1 cellular context compared by ENCODE assay signal in the genomic region with DNA sequence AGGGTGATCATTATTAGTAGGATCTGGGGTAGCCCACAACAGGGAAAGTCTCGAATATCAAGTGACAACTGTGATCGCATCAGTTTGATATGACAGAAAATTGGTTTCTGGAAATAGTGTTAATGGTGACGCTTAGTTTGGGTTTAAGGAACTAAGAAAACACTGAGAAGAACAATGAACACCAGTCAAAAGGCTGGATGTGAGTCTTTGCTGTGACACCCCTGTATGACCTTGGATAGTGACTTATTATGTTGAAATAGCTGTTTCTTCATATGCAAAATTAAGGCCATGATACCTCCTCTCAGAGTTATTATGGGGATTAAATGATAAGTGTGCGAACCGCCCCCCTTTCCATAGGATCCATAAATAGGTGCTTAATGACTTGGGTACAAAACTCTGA.
TF ChIP-seq lines count a peak whose summit lies in the region.

No MANE protein-coding gene starts in this region.

TF ChIP-seq in H1, 55 proteins besides CTCF, POLR2A, EP300 and RAD21:
- no peak for TF ChIP-seq CREB1 (IDR thresholded peaks at IDR 0.05)
- no peak for TF ChIP-seq MAFK (IDR thresholded peaks at IDR 0.05; ENCODE audit: low read depth, low read length)
- TF ChIP-seq SIX5 (IDR thresholded peaks at IDR 0.05; ENCODE audit: low read depth, low read length): no peak
- TF ChIP-seq KDM4A (IDR thresholded peaks at IDR 0.05; ENCODE audit: low read depth, low read length, severe bottlenecking): no peak
